ENCODE assay signal across 8 cellular contexts in the genomic region with DNA sequence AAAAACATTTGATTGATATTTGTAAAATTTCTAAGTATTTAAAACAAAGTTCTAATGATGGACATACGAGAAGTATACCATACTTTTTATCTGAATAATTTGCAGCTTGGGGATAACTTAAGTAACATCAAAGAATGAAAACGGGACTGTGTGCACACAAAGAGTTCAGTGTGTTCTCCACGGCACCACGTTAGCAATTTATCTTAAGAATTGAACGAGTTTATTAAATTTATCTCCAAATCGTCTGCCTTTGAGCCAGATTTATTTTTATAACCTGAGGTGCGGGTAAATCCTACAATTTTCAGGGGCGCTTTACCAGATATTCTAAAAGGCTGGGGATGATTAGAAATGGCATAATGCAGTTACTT. TPM values are rescaled to one million over a fixed set of nuclear protein-coding genes. Genes with fewer than 3 reads are reported as not detected.
DNase-seq lines count a peak whose midpoint lies in the region; ATAC-seq and TF ChIP-seq lines count a peak whose summit lies in the region.

No MANE protein-coding gene starts in this region.

- WGBS in HUES64 = 7% methylated on average over 7 of the region's 8 CpGs
- 2% methylated on average over 8 of the region's 8 CpGs for WGBS in mammary epithelial cell (ENCODE audit: low coverage, missing lambda C conversion rate)

- H3K9me3 ChIP-seq in HUES64 (ENCODE audit: insufficient read depth, low read depth, low read length) (no peaks in the 10 kb centered on the region), mammary epithelial cell (replicated peaks; ENCODE audit: insufficient read depth, low read length) (no peaks in the 10 kb centered on the region), mucosa of stomach (ENCODE audit: control insufficient read depth, low read length) (no peaks in the 10 kb centered on the region)

- in situ Hi-C loops in ACHN (cut with HindIII; ENCODE audit: low pct_ligation_motif_present, low pct_unique_long_range_greater_than_20kb, low sequenced_read_pairs) = loop anchor here (25.0 kb wide), 1 partner anchor 91 kb away; no protein-coding TSS in a partner anchor
- in situ Hi-C loops in mammary epithelial cell (cut with MboI; ENCODE audit: low sequenced_read_pairs in 2 of 2) = no loop called here

- peaks cover 49% of the 10 kb centered on the region for H3K4me1 ChIP-seq in HUES64 (ENCODE audit: insufficient read depth, low read length)
- H3K4me1 ChIP-seq in mammary epithelial cell (ENCODE audit: insufficient read depth, low read length) = peaks cover 25% of the 10 kb centered on the region
- H3K4me1 ChIP-seq in mucosa of stomach (ENCODE audit: control insufficient read depth, insufficient read depth, low read length) = peaks cover 35% of the 10 kb centered on the region

- H3K4me2 ChIP-seq in mammary epithelial cell (ENCODE audit: insufficient read depth, low read depth, low read length) = peak overlapping the region; percentile 97

- H3K79me2 ChIP-seq in mammary epithelial cell (ENCODE audit: insufficient read depth, low read length) = peaks cover 97% of the 10 kb centered on the region

- H4K20me1 ChIP-seq in mammary epithelial cell (ENCODE audit: insufficient read depth, low read length) = no peaks in the 10 kb centered on the region

- no peaks in the 10 kb centered on the region for H3K27me3 ChIP-seq in HUES64 (ENCODE audit: insufficient read depth, low read length)
- no peaks in the 10 kb centered on the region for H3K27me3 ChIP-seq in mammary epithelial cell (ENCODE audit: insufficient read depth, low read length)
- H3K27me3 ChIP-seq in mucosa of stomach (ENCODE audit: control insufficient read depth, insufficient read depth, low read length) = no peaks in the 10 kb centered on the region

- H3K36me3 ChIP-seq in HUES64 (ENCODE audit: insufficient read depth, low read length) (peaks cover 24% of the 10 kb centered on the region; the same call in 1 of the 2 replicates), mammary epithelial cell (ENCODE audit: insufficient read depth, low read length) (peaks cover 2% of the 10 kb centered on the region), mucosa of stomach (ENCODE audit: control insufficient read depth, insufficient read depth, low read length) (no peaks in the 10 kb centered on the region)

- peak overlapping the region; percentile 87 for H3K4me3 ChIP-seq in HUES64 (ENCODE audit: low read length)
- H3K4me3 ChIP-seq in mammary epithelial cell (replicated peaks in 1 of 3; ENCODE audit: insufficient read depth in 1 of 3, low read depth in 2 of 3, low read length in 3 of 3) = peak overlapping the region; percentile 74 to 100 (median 98)
- peak overlapping the region; percentile 23 for H3K4me3 ChIP-seq in mucosa of stomach (ENCODE audit: low read length)

- H2AFZ ChIP-seq in mammary epithelial cell (ENCODE audit: low read depth, low read length) = no peak overlapping the region

- peak; percentile 7 for DNase-seq in ACHN
- DNase-seq in mammary epithelial cell = no peak
- no peak for DNase-seq in stimulated activated CD4-positive, alpha-beta T cell treated with anti-CD3 and anti-CD28 coated beads, Interleukin-12 subunit alpha, Interleukin-12 subunit beta, amount 100 ng/mL, for 4 hours
- DNase-seq in iPS-NIHi11 (ENCODE audit: low spot score) = no peak

- peak overlapping the region; percentile 99 for H3K9ac ChIP-seq in HUES64 (ENCODE audit: low read depth, low read length)
- H3K9ac ChIP-seq in mammary epithelial cell (ENCODE audit: insufficient read depth, low read length) = peak overlapping the region; percentile 99
- H3K9ac ChIP-seq in mucosa of stomach (ENCODE audit: low read length) = peak overlapping the region; percentile 100

- intact Hi-C loops in mammary epithelial cell (cut with micrococcal nuclease) = loop anchor here (10.0 kb wide), 1 partner anchor 1039 kb away; no protein-coding TSS in a partner anchor

- dilution Hi-C loops in mammary epithelial cell (cut with HindIII; ENCODE audit: low sequenced_read_pairs) = no loop called here

- TSS peak; percentile 76 for BruUV-seq in mammary epithelial cell (replicated peaks; lab: Mats Ljungman, UMichigan)

- ATAC-seq in GM21528 (IDR thresholded peaks at IDR 0.05; ENCODE audit: low FRiP score, unreplicated experiment) (no peak), HG03521 (IDR thresholded peaks at IDR 0.05; ENCODE audit: unreplicated experiment) (no peak)

- TF ChIP-seq CTCF in mammary epithelial cell (conservative IDR thresholded peaks at IDR 0.05 in 1 of 2, IDR thresholded peaks at IDR 0.05 in 1 of 2; ENCODE audit: extremely low read depth in 1 of 2, insufficient read depth in 1 of 2, low read depth in 1 of 2, low read length in 2 of 2) = no peak

- H3K27ac ChIP-seq in HUES64 (ENCODE audit: low read depth, low read length) (peak overlapping the region; percentile 99), mammary epithelial cell (ENCODE audit: insufficient read depth, low read depth, low read length) (peak overlapping the region; percentile 96)

- CTCF ChIA-PET in mammary epithelial cell (lab: Charles Lee; ENCODE audit: low non-redundant PET) = no interaction called here

RNA-seq across cellular contexts. Expression of gene CHD2, which starts 3.4 kb away (rescaled TPM):
- 15.8 TPM for polyA plus RNA-seq in HUES64 (2013, experiment 1 of 2)
- polyA plus RNA-seq in HUES64 (2013, experiment 2 of 2) = 24.0 TPM
- 100 to 1,000 TPM in 1 of 2 donors, 10 to 100 TPM in 1; 65.0 to 103 TPM for total RNA-seq in mammary epithelial cell
- 16.9 TPM for polyA plus RNA-seq in mammary epithelial cell
- 67.0 TPM for polyA minus RNA-seq in mammary epithelial cell

Comparison
In these comparisons a context has a peak if more than half of its experiments do, and no peak if none do; other contexts are left out.
1. H3K4me3 ChIP-seq: peak in every context shown above with its lines; median percentile 98 in mammary epithelial cell; 87 in HUES64; 23 in mucosa of stomach.